ENCODE assay signal across 8 cellular contexts in the genomic region with DNA sequence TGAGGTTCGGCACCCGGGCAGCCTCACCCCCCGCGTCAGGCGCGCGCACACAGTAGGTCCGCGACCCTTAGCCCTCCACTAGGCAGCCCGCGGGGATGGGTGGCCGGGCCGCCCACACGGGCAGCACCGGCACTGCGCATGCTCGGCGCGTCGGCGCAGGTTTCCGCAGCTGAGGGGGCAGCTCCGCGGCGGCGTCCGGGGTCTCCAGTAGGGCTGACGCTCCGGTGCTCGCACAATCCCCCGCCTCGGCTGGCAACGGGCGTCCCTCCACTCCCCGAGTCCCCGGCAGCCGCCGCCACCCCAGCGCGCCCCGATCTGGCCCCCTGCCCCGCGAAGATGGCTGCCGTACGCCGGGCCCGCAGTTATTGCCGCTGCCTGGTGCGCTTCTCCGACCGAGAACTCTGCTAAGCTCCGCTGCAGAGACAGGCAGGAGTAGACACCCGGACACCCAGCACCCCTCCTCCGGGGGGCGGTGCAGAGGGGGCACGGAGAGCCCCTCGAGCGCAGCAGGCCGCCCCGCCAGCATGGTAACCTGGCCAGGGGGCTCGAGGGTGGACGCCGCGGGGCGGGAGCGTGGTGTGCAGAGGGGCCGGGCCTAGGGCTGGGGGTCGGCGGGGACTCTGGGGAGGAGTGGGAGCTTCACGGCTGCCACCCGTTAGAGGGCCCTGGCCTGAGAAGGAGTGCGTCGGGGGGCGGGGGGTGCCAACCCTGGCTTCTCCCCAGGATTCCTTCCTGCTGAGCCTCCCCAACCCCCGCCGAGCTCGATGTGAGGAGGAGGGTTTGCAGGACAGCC. TPM values are rescaled to one million over a fixed set of nuclear protein-coding genes. Genes with fewer than 3 reads are reported as not detected.
DNase-seq lines count a peak whose midpoint lies in the region; ATAC-seq, FAIRE-seq and TF ChIP-seq lines count a peak whose summit lies in the region.

A gene (plus strand): TSS at position 139 of the 793 bp plus-strand sequence. CDS start 386 bp downstream, at position 525.

- WGBS in prostate gland = under 1% methylated on average over 74 of the region's 77 CpGs

- no peaks in the 10 kb centered on the region for H3K27me3 ChIP-seq in prostate gland (replicated peaks; ENCODE audit: insufficient read depth)

- H3K36me3 ChIP-seq in prostate gland = no peaks in the 10 kb centered on the region

- H3K4me1 Mint-ChIP-seq in activated naive CD8-positive, alpha-beta T cell (ENCODE audit: low read depth) = peaks cover 53% of the 10 kb centered on the region

- H3K4me3 Mint-ChIP-seq in activated naive CD8-positive, alpha-beta T cell = peak within 1 kb of the TSS; percentile 99

- no peaks in the 10 kb centered on the region for H3K36me3 Mint-ChIP-seq in activated naive CD8-positive, alpha-beta T cell

- H3K9me3 ChIP-seq in prostate gland = no peaks in the 10 kb centered on the region

- DNase-seq in DMS53 treated with DMSO at 0.1 percent for 48 hours (lab: John Stamatoyannopoulos, UW; ENCODE audit: unreplicated experiment) (peak; percentile 70), HT1080 (ENCODE audit: low read depth) (no peak), SK-N-DZ (ENCODE audit: low spot score) (peak; percentile 75), left cardiac atrium (peak; percentile 78), prostate gland (ENCODE audit: low spot score) (peak; percentile 55), urothelium cell line (ENCODE audit: low spot score) (peak; percentile 91)

- no peak for TF ChIP-seq CTCF in prostate gland (IDR thresholded peaks at IDR 0.05)

- peak; percentile 32 for FAIRE-seq in urothelium cell line (lab: Jason Lieb, UNC)

- ATAC-seq in GM21367 (IDR thresholded peaks at IDR 0.05; ENCODE audit: unreplicated experiment) (peak; percentile 30), left cardiac atrium (peak; percentile 76 to 83)

- peak; percentile 62 for TF ChIP-seq POLR2A in prostate gland (IDR thresholded peaks at IDR 0.05)

- H3K4me3 ChIP-seq in prostate gland = peak within 1 kb of the TSS; percentile 90 to 93

- intact Hi-C loops in left cardiac atrium (cut with DNase I) = no loop called here
- intact Hi-C loops in prostate gland (cut with DNase I) = no loop called here

- peak within 1 kb of the TSS; percentile 98 for H3K27ac Mint-ChIP-seq in activated naive CD8-positive, alpha-beta T cell

- peak within 1 kb of the TSS; percentile 93 to 94 for H3K27ac ChIP-seq in prostate gland

- H3K4me1 ChIP-seq in prostate gland (replicated peaks) = peaks cover 9% of the 10 kb centered on the region

- H3K9me3 Mint-ChIP-seq in activated naive CD8-positive, alpha-beta T cell (ENCODE audit: low read depth) = no peaks in the 10 kb centered on the region

- no peaks in the 10 kb centered on the region for H3K27me3 Mint-ChIP-seq in activated naive CD8-positive, alpha-beta T cell

RNA-seq across cellular contexts. Expression of the gene that starts here (rescaled TPM):
- total RNA-seq in HT1080 (2014; rRNA removed; shearing (Covaris generic)) = 25.2 and 33.9 TPM in 2 replicates
- polyA plus RNA-seq in HT1080 (2015; cell fraction: cytosol; rRNA removed) = 31.4 and 39.4 TPM in 2 replicates
- polyA plus RNA-seq in HT1080 (2015; cell fraction: nucleus; rRNA removed) = 59.8 and 79.4 TPM in 2 replicates
- polyA plus RNA-seq in SK-N-DZ (2014; cell fraction: cytosol; rRNA removed) = 20.4 and 25.7 TPM in 2 replicates
- 66.0 and 74.5 TPM in 2 replicates for polyA plus RNA-seq in SK-N-DZ (2014; cell fraction: nucleus; rRNA removed)
- total RNA-seq in left cardiac atrium (10 to 100 TPM; 67.7 to 91.8 TPM), prostate gland (10 to 100 TPM; 55.6 to 89.2 TPM)
